ENCODE assay signal across 1 cellular context in the genomic region with DNA sequence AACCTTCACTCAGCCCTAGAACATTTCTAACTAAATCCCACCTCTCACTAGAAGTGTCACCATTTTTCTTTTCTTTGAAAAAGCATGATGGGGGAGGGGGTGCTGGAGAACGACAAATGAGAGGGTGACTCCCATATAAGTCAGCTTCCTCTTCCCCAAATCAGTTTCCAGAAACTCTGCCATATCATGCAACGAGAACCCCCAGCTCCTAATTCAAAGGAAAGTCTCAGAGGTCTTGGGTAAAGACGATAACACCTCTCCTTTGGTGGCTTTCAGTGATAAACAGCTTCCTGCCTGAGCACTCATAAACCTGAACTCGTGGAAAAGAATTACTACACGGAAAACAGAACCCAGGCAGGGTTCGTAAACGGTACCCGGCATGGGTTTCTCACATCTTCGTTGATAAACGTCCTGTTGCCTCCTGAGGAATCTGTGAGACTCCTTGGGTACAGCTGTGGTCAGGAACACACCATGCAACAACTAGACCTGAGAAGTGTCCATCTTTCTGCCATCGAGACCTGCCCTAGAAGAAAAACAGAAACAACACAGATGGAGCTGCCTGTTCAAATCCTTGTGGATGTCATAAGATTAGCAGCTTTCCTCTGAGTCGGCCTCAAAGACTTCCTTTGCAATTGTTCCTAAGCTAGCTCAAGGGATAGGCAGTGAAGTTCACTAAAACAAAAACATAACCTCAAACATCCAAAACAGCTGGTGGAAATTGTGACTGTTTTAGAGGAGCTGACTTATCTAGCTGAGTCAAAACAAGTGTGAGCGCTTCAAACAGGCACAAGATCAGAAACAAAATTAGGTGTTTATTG.
TF ChIP-seq lines count a peak whose summit lies in the region.

No MANE protein-coding gene starts in this region.

TF ChIP-seq in HepG2, 621 proteins besides CTCF, POLR2A, EP300 and RAD21 (continued from another document):
- TF ChIP-seq, protein P1, sequence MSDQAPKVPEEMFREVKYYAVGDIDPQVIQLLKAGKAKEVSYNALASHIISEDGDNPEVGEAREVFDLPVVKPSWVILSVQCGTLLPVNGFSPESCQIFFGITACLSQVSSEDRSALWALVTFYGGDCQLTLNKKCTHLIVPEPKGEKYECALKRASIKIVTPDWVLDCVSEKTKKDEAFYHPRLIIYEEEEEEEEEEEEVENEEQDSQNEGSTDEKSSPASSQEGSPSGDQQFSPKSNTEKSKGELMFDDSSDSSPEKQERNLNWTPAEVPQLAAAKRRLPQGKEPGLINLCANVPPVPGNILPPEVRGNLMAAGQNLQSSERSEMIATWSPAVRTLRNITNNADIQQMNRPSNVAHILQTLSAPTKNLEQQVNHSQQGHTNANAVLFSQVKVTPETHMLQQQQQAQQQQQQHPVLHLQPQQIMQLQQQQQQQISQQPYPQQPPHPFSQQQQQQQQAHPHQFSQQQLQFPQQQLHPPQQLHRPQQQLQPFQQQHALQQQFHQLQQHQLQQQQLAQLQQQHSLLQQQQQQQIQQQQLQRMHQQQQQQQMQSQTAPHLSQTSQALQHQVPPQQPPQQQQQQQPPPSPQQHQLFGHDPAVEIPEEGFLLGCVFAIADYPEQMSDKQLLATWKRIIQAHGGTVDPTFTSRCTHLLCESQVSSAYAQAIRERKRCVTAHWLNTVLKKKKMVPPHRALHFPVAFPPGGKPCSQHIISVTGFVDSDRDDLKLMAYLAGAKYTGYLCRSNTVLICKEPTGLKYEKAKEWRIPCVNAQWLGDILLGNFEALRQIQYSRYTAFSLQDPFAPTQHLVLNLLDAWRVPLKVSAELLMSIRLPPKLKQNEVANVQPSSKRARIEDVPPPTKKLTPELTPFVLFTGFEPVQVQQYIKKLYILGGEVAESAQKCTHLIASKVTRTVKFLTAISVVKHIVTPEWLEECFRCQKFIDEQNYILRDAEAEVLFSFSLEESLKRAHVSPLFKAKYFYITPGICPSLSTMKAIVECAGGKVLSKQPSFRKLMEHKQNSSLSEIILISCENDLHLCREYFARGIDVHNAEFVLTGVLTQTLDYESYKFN (CRISPR knock-in tag; conservative IDR thresholded peaks at IDR 0.05) = no peak
